In genomic region chr2:202056611-202057010, GRCh38 we compare ENCODE assay signal across 11 cellular contexts. TPM values are rescaled to one million over a fixed set of nuclear protein-coding genes. Genes with fewer than 3 reads are reported as not detected.
A peak's percentile ranks its signal among the peaks of the same experiment; 100 is the strongest.
DNase-seq lines count a peak whose midpoint lies in the region; ATAC-seq and TF ChIP-seq lines count a peak whose summit lies in the region.
"Had no signal": no experiment of that assay in that cellular context is flagged by ENCODE, and none has a peak within 500 bp of the region (broad histone marks: within the 10 kb centered on the region; RNA-seq: fewer than 3 reads in every experiment).

No MANE protein-coding gene starts in this region.

- H3K4me2 ChIP-seq in PC-3 (ENCODE audit: low read length): no peak overlapping the region

- no peaks in the 10 kb centered on the region for H3K4me1 Mint-ChIP-seq in activated naive CD4-positive, alpha-beta T cell treated with anti-CD3 and anti-CD28 coated beads, Interleukin-2, amount 50 U/mL, for 24 hours
- H3K4me1 Mint-ChIP-seq: central memory CD8-positive, alpha-beta T cell had no signal

- no peak for ATAC-seq in activated naive CD4-positive, alpha-beta T cell treated with anti-CD3 and anti-CD28 coated beads, Interleukin-2, amount 50 U/mL, for 72 hours
- ATAC-seq in PC-3: peak; percentile 77

- no peaks in the 10 kb centered on the region for H3K4me1 ChIP-seq in PC-3 (ENCODE audit: insufficient read depth, low read length)
- no peaks in the 10 kb centered on the region for H3K4me1 ChIP-seq in transverse colon
- H3K4me1 ChIP-seq in thyroid gland: no peaks in the 10 kb centered on the region

- no peak overlapping the region for H3K9ac ChIP-seq in PC-3 (ENCODE audit: low read length)

- peaks cover 18% of the 10 kb centered on the region for H3K27me3 Mint-ChIP-seq in activated naive CD4-positive, alpha-beta T cell treated with anti-CD3 and anti-CD28 coated beads, Interleukin-2, amount 50 U/mL, for 24 hours

- H3K36me3 ChIP-seq in PC-3 (ENCODE audit: low read depth, low read length): no peaks in the 10 kb centered on the region
- H3K36me3 ChIP-seq in transverse colon: no peaks in the 10 kb centered on the region
- no peaks in the 10 kb centered on the region for H3K36me3 ChIP-seq in thyroid gland
- H3K36me3 ChIP-seq: ovary had no signal

- TF ChIP-seq EP300 in transverse colon (IDR thresholded peaks at IDR 0.05; ENCODE audit: low read depth): no peak

- H3K27me3 ChIP-seq in PC-3 (ENCODE audit: low read length) (peaks cover 18% of the 10 kb centered on the region; the same call in 1 of the 2 replicates), transverse colon (no peaks in the 10 kb centered on the region), thyroid gland (no peaks in the 10 kb centered on the region)
- H3K27me3 ChIP-seq: ovary had no signal

- BruUV-seq in PC-3 (replicated peaks; lab: Mats Ljungman, UMichigan): no TSS peak

- H3K4me3 ChIP-seq in PC-3 (ENCODE audit: low read length) (no peak overlapping the region), fibroblast of mammary gland (ENCODE audit: control insufficient read depth, low read depth, low read length) (no peak overlapping the region), transverse colon (no peak overlapping the region), thyroid gland (replicated peaks in 1 of 3) (no peak overlapping the region)
- H3K4me3 ChIP-seq: ovary had no signal

- H3F3A ChIP-seq in PC-3 (ENCODE audit: low read length, unreplicated experiment): no peaks in the 10 kb centered on the region

- peak; percentile 80 for TF ChIP-seq CTCF in PC-3 (conservative IDR thresholded peaks at IDR 0.05; ENCODE audit: low read depth, low read length)
- TF ChIP-seq CTCF in fibroblast of mammary gland (conservative IDR thresholded peaks at IDR 0.05; ENCODE audit: control insufficient read depth, insufficient read depth, low read depth, low read length): peak; percentile 23
- peak in 3 of 5 experiments; percentile 10 to 18 (median 11) for TF ChIP-seq CTCF in transverse colon (IDR thresholded peaks at IDR 0.05)
- TF ChIP-seq CTCF in thyroid gland (IDR thresholded peaks at IDR 0.05): peak in 1 of 6 experiments; percentile 17

- H3K79me2 ChIP-seq in PC-3 (ENCODE audit: low read length): no peaks in the 10 kb centered on the region

- H3K9me2 ChIP-seq in PC-3 (replicated peaks; ENCODE audit: low read length): no peaks in the 10 kb centered on the region

- POLR2A ChIA-PET in PC-3 (lab: Charles Lee; ENCODE audit: unreplicated experiment): no interaction called here

- in situ Hi-C loops in transverse colon (cut with MboI; ENCODE audit: low pct_ligation_motif_present in 1 of 4, low pct_unique_long_range_greater_than_20kb in 1 of 4, low sequenced_read_pairs in 3 of 4): no loop called here

- DNase-seq in activated naive CD4-positive, alpha-beta T cell treated with anti-CD3 and anti-CD28 coated beads, Interleukin-2, amount 50 U/mL, for 72 hours (ENCODE audit: low spot score in 2 of 2): no peak
- DNase-seq in PC-3: peak; percentile 57
- peak; percentile 19 for DNase-seq in fibroblast of mammary gland (ENCODE audit: low read depth)
- DNase-seq in transverse colon: no peak
- no peak for DNase-seq in NCI-H2081 (lab: John Stamatoyannopoulos, UW)
- DNase-seq in NOMO-1 treated with DMSO at 0.1 percent for 48 hours (lab: John Stamatoyannopoulos, UW; ENCODE audit: unreplicated experiment): no peak
- no peak for DNase-seq in thyroid gland
- DNase-seq: activated CD8-positive, alpha-beta memory T cell treated with anti-CD3 and anti-CD28 coated beads, Interleukin-2, amount 50 U/mL, for 4 hours; ovary had no signal

- no peak overlapping the region for H3K4me3 Mint-ChIP-seq in activated naive CD4-positive, alpha-beta T cell treated with anti-CD3 and anti-CD28 coated beads, Interleukin-2, amount 50 U/mL, for 24 hours
- H3K4me3 Mint-ChIP-seq: central memory CD8-positive, alpha-beta T cell had no signal

- H4K20me1 ChIP-seq in PC-3 (ENCODE audit: low read length): no peaks in the 10 kb centered on the region

- no peaks in the 10 kb centered on the region for H3K9me3 Mint-ChIP-seq in activated naive CD4-positive, alpha-beta T cell treated with anti-CD3 and anti-CD28 coated beads, Interleukin-2, amount 50 U/mL, for 24 hours
- no peaks in the 10 kb centered on the region for H3K9me3 Mint-ChIP-seq in activated naive CD4-positive, alpha-beta T cell treated with anti-CD3 and anti-CD28 coated beads, Interleukin-2, amount 50 U/mL, for 72 hours
- H3K9me3 Mint-ChIP-seq: central memory CD8-positive, alpha-beta T cell had no signal

- H3K27ac ChIP-seq in PC-3 (ENCODE audit: low read length) (no peak overlapping the region), transverse colon (no peak overlapping the region), thyroid gland (no peak overlapping the region)
- H3K27ac ChIP-seq: ovary had no signal

- no peaks in the 10 kb centered on the region for H3K36me3 Mint-ChIP-seq in activated naive CD4-positive, alpha-beta T cell treated with anti-CD3 and anti-CD28 coated beads, Interleukin-2, amount 50 U/mL, for 24 hours
- H3K36me3 Mint-ChIP-seq in activated naive CD4-positive, alpha-beta T cell treated with anti-CD3 and anti-CD28 coated beads, Interleukin-2, amount 50 U/mL, for 72 hours: no peaks in the 10 kb centered on the region

- CTCF ChIA-PET in PC-3 (lab: Charles Lee): interaction anchor here (0.6 to 0.7 kb wide), 3 partner anchors 122 to 306 kb away, joined by 3 to 5 read pairs (median 3); no protein-coding TSS in a partner anchor

- intact Hi-C loops in PC-3 (cut with micrococcal nuclease) (loop anchor here (1.0 to 10.0 kb wide), 4 partner anchors 92 to 260 kb away; no protein-coding TSS in a partner anchor), transverse colon (cut with DNase I; ENCODE audit: low total_unique reads) (no loop called here), thyroid gland (cut with DNase I) (no loop called here)

- peak overlapping the region; percentile 18 for H3K27ac Mint-ChIP-seq in activated naive CD4-positive, alpha-beta T cell treated with anti-CD3 and anti-CD28 coated beads, Interleukin-2, amount 50 U/mL, for 24 hours
- H3K27ac Mint-ChIP-seq in activated naive CD4-positive, alpha-beta T cell treated with anti-CD3 and anti-CD28 coated beads, Interleukin-2, amount 50 U/mL, for 72 hours: no peak overlapping the region

- H2AFZ ChIP-seq in PC-3 (ENCODE audit: low read length): peak overlapping the region; percentile 33

- TF ChIP-seq POLR2A in transverse colon (IDR thresholded peaks at IDR 0.05) (no peak), thyroid gland (IDR thresholded peaks at IDR 0.05) (no peak)

- no peaks in the 10 kb centered on the region for H3K9me3 ChIP-seq in PC-3 (ENCODE audit: low read length)
- no peaks in the 10 kb centered on the region for H3K9me3 ChIP-seq in transverse colon
- H3K9me3 ChIP-seq in thyroid gland: no peaks in the 10 kb centered on the region
- H3K9me3 ChIP-seq: ovary had no signal

- WGBS in transverse colon (ENCODE audit: low coverage in 1 of 2), 2 donors: 31 to 34% methylated on average over 2 of the region's 2 CpGs
- 59 to 65% methylated on average over 2 of the region's 2 CpGs for WGBS in thyroid gland, 2 donors

RNA-seq across cellular contexts. Expression of gene KIAA2012, which starts 16.4 kb away (rescaled TPM):
- total RNA-seq in activated naive CD4-positive, alpha-beta T cell treated with anti-CD3 and anti-CD28 coated beads, Interleukin-2, amount 50 U/mL, for 72 hours: not detected
- total RNA-seq in PC-3 (2014; rRNA removed) (not detected in 2 replicates), transverse colon (not detected), thyroid gland (not detected)

RNA-seq across cellular contexts. Expression of gene FZD7, which starts 23.0 kb away (rescaled TPM):
- 1 to 10 TPM in 1 of 2 donors, under 1 TPM in 1; 0.30 to 1.0 TPM for total RNA-seq in activated naive CD4-positive, alpha-beta T cell treated with anti-CD3 and anti-CD28 coated beads, Interleukin-2, amount 50 U/mL, for 72 hours
- total RNA-seq in PC-3 (2014; rRNA removed): 4.8 and 5.5 TPM in 2 replicates
- total RNA-seq in transverse colon: 10 to 100 TPM in 3 of 4 donors, 1 to 10 TPM in 1; 6.2 to 14.6 (median 13.3) TPM
- total RNA-seq in thyroid gland: 10 to 100 TPM; 10.1 to 23.6 (median 10.9) TPM

Comparison
In these comparisons a context has a peak if more than half of its experiments do, and no peak if none do; other contexts are left out.
1. DNase-seq: peak in PC-3 (single experiment) and fibroblast of mammary gland (single experiment); none in activated naive CD4-positive, alpha-beta T cell treated with anti-CD3 and anti-CD28 coated beads, Interleukin-2, amount 50 U/mL, for 72 hours (0 of 2), transverse colon (single experiment), NCI-H2081 (0 of 2), NOMO-1 treated with DMSO at 0.1 percent for 48 hours (single experiment) and thyroid gland (0 of 2).